ENCODE assay signal across 14 cellular contexts in the genomic region with DNA sequence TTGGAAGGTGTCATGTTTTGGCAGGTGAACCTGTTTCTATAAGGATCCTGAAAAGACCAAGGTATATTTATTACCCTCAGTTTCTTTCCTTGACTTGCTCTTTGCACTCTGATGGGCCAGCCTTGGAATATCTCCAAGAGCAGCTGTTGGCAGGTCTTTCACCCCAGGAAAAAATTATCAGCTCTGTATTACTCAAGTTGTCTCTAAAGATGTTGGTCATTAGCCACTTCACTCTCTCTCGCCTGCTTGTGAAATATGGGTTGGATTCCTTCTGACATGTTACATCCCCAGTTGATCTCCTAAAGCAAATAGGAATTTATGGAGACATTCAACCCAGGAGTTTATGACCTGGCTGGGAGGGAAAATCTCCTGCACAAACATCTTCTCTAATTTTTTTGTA.
"Had no signal": no experiment of that assay in that cellular context is flagged by ENCODE, and none has a peak within 500 bp of the region (broad histone marks: within the 10 kb centered on the region; RNA-seq: fewer than 3 reads in every experiment).

No MANE protein-coding gene starts in this region.

- H3K4me3 ChIP-seq: colonic mucosa, esophagus squamous epithelium, sigmoid colon, tibial nerve had no signal

- H3K27me3 ChIP-seq: colonic mucosa, esophagus squamous epithelium, sigmoid colon, tibial nerve had no signal

- DNase-seq: activated naive CD4-positive, alpha-beta T cell treated with Interleukin-2 at 50 U/mL for 16 hours; caudate nucleus; colonic mucosa; esophagus squamous epithelium; foreskin melanocyte; kidney glomerular epithelial cell; midbrain; sigmoid colon; stimulated activated CD4-positive, alpha-beta T cell treated with anti-CD3 and anti-CD28 coated beads, Interleukin-1b, Interleukin-23, amount 100 ng/mL, for 48 hours; T-cell; T1000 had no signal

- H3K4me1 ChIP-seq: colonic mucosa, sigmoid colon, tibial nerve had no signal

- H3K9me3 ChIP-seq: colonic mucosa, esophagus squamous epithelium, sigmoid colon, tibial nerve had no signal

- H3K27ac ChIP-seq: colonic mucosa, sigmoid colon, tibial nerve had no signal

- H3K36me3 ChIP-seq: colonic mucosa, esophagus squamous epithelium, sigmoid colon, tibial nerve had no signal

- ATAC-seq: activated CD4-positive, CD25-positive, alpha-beta regulatory T cell treated with anti-CD3 and anti-CD28 coated beads, Interleukin-2, amount 50 U/mL, for 24 hours; activated T-helper 17 cell treated with anti-CD3 and anti-CD28 coated beads, Interleukin-2, amount 50 U/mL, for 72 hours; T-cell had no signal
